In the genomic region with DNA sequence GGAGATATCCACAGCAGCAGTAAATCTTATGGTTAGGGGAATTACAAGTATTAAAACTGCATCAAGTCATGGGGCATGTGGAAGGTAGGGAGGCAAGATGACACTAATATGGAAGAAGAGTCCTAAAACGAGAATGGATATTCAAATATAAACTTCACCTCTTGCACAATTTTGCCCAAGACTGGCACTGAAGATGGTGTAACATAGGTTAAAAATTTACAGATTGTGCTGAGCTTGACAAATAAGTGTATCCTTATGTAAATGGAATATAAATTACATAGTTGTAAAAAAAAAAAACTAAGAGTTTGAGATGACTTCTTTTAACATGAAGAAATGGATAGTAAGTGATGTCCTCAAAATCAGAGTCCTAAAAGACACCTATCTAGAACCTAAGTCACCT, we compare ENCODE assay signal across 4 cellular contexts.
TF ChIP-seq lines count a peak whose summit lies in the region.

No MANE protein-coding gene starts in this region.

TF ChIP-seq in A549, 52 proteins besides CTCF, POLR2A, EP300 and RAD21:
- TF ChIP-seq CEBPB (IDR thresholded peaks at IDR 0.05) = peak; percentile 38 to 44; a peak in 2 of 4 replicates
- no peak for TF ChIP-seq EHMT2 (IDR thresholded peaks at IDR 0.05; ENCODE audit: low read depth)
- TF ChIP-seq JUNB (IDR thresholded peaks at IDR 0.05) = no peak
- TF ChIP-seq, protein P1, sequence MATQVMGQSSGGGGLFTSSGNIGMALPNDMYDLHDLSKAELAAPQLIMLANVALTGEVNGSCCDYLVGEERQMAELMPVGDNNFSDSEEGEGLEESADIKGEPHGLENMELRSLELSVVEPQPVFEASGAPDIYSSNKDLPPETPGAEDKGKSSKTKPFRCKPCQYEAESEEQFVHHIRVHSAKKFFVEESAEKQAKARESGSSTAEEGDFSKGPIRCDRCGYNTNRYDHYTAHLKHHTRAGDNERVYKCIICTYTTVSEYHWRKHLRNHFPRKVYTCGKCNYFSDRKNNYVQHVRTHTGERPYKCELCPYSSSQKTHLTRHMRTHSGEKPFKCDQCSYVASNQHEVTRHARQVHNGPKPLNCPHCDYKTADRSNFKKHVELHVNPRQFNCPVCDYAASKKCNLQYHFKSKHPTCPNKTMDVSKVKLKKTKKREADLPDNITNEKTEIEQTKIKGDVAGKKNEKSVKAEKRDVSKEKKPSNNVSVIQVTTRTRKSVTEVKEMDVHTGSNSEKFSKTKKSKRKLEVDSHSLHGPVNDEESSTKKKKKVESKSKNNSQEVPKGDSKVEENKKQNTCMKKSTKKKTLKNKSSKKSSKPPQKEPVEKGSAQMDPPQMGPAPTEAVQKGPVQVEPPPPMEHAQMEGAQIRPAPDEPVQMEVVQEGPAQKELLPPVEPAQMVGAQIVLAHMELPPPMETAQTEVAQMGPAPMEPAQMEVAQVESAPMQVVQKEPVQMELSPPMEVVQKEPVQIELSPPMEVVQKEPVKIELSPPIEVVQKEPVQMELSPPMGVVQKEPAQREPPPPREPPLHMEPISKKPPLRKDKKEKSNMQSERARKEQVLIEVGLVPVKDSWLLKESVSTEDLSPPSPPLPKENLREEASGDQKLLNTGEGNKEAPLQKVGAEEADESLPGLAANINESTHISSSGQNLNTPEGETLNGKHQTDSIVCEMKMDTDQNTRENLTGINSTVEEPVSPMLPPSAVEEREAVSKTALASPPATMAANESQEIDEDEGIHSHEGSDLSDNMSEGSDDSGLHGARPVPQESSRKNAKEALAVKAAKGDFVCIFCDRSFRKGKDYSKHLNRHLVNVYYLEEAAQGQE (IDR thresholded peaks at IDR 0.05) = no peak
- peak; percentile 63 for TF ChIP-seq MAFK (IDR thresholded peaks at IDR 0.05; ENCODE audit: partially characterized antibody)

TF ChIP-seq in HCT116, 20 proteins besides CTCF, POLR2A, EP300 and RAD21:
- TF ChIP-seq, protein P2, sequence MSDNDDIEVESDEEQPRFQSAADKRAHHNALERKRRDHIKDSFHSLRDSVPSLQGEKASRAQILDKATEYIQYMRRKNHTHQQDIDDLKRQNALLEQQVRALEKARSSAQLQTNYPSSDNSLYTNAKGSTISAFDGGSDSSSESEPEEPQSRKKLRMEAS (IDR thresholded peaks at IDR 0.05) = no peak
- TF ChIP-seq ZNF274 (IDR thresholded peaks at IDR 0.05; ENCODE audit: low read depth, low read length) (no peak), SRF (IDR thresholded peaks at IDR 0.05; ENCODE audit: low read depth) (no peak), CBX3 (IDR thresholded peaks at IDR 0.05; ENCODE audit: low read depth) (no peak), SP1 (IDR thresholded peaks at IDR 0.05; ENCODE audit: low read depth) (no peak), JUND (IDR thresholded peaks at IDR 0.05) (no peak), EGR1 (IDR thresholded peaks at IDR 0.05; ENCODE audit: low read depth) (no peak), POLR2AphosphoS5 (IDR thresholded peaks at IDR 0.05; ENCODE audit: low read depth, low read length) (no peak), SIN3A (IDR thresholded peaks at IDR 0.05; ENCODE audit: low read depth) (no peak), TCF7L2 (IDR thresholded peaks at IDR 0.05; ENCODE audit: borderline replicate concordance, extremely low read depth, insufficient read depth, insufficient read length) (no peak)
- TF ChIP-seq, protein P3, sequence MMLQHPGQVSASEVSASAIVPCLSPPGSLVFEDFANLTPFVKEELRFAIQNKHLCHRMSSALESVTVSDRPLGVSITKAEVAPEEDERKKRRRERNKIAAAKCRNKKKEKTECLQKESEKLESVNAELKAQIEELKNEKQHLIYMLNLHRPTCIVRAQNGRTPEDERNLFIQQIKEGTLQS (IDR thresholded peaks at IDR 0.05) = no peak

TF ChIP-seq in GM12878, 131 proteins besides CTCF, POLR2A, EP300 and RAD21 (continues in another document):
- TF ChIP-seq SUZ12 (IDR thresholded peaks at IDR 0.05; ENCODE audit: unreplicated experiment) = no peak
- no peak for TF ChIP-seq CBFB (IDR thresholded peaks at IDR 0.05; ENCODE audit: low read depth)
- TF ChIP-seq FOS (IDR thresholded peaks at IDR 0.05; ENCODE audit: borderline replicate concordance, extremely low read depth, insufficient read length) = no peak
- TF ChIP-seq, protein P4, sequence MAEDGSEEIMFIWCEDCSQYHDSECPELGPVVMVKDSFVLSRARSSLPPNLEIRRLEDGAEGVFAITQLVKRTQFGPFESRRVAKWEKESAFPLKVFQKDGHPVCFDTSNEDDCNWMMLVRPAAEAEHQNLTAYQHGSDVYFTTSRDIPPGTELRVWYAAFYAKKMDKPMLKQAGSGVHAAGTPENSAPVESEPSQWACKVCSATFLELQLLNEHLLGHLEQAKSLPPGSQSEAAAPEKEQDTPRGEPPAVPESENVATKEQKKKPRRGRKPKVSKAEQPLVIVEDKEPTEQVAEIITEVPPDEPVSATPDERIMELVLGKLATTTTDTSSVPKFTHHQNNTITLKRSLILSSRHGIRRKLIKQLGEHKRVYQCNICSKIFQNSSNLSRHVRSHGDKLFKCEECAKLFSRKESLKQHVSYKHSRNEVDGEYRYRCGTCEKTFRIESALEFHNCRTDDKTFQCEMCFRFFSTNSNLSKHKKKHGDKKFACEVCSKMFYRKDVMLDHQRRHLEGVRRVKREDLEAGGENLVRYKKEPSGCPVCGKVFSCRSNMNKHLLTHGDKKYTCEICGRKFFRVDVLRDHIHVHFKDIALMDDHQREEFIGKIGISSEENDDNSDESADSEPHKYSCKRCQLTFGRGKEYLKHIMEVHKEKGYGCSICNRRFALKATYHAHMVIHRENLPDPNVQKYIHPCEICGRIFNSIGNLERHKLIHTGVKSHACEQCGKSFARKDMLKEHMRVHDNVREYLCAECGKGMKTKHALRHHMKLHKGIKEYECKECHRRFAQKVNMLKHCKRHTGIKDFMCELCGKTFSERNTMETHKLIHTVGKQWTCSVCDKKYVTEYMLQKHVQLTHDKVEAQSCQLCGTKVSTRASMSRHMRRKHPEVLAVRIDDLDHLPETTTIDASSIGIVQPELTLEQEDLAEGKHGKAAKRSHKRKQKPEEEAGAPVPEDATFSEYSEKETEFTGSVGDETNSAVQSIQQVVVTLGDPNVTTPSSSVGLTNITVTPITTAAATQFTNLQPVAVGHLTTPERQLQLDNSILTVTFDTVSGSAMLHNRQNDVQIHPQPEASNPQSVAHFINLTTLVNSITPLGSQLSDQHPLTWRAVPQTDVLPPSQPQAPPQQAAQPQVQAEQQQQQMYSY (CRISPR knock-in tag; IDR thresholded peaks at IDR 0.05) = no peak
- TF ChIP-seq DPF2 (IDR thresholded peaks at IDR 0.05) = no peak
- no peak for TF ChIP-seq POLR2AphosphoS2 (IDR thresholded peaks at IDR 0.05; ENCODE audit: low read depth, low read length)
- no peak for TF ChIP-seq ZNF274 (IDR thresholded peaks at IDR 0.05; ENCODE audit: insufficient read depth, insufficient read length)
- TF ChIP-seq, protein P5, sequence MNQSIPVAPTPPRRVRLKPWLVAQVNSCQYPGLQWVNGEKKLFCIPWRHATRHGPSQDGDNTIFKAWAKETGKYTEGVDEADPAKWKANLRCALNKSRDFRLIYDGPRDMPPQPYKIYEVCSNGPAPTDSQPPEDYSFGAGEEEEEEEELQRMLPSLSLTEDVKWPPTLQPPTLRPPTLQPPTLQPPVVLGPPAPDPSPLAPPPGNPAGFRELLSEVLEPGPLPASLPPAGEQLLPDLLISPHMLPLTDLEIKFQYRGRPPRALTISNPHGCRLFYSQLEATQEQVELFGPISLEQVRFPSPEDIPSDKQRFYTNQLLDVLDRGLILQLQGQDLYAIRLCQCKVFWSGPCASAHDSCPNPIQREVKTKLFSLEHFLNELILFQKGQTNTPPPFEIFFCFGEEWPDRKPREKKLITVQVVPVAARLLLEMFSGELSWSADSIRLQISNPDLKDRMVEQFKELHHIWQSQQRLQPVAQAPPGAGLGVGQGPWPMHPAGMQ (IDR thresholded peaks at IDR 0.05; ENCODE audit: borderline replicate concordance) = no peak
- TF ChIP-seq YY1 (IDR thresholded peaks at IDR 0.05; ENCODE audit: low read depth, low read length) = no peak
- TF ChIP-seq, protein P6, sequence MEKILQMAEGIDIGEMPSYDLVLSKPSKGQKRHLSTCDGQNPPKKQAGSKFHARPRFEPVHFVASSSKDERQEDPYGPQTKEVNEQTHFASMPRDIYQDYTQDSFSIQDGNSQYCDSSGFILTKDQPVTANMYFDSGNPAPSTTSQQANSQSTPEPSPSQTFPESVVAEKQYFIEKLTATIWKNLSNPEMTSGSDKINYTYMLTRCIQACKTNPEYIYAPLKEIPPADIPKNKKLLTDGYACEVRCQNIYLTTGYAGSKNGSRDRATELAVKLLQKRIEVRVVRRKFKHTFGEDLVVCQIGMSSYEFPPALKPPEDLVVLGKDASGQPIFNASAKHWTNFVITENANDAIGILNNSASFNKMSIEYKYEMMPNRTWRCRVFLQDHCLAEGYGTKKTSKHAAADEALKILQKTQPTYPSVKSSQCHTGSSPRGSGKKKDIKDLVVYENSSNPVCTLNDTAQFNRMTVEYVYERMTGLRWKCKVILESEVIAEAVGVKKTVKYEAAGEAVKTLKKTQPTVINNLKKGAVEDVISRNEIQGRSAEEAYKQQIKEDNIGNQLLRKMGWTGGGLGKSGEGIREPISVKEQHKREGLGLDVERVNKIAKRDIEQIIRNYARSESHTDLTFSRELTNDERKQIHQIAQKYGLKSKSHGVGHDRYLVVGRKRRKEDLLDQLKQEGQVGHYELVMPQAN (conservative IDR thresholded peaks at IDR 0.05) = no peak
- no peak for TF ChIP-seq SMARCA5 (IDR thresholded peaks at IDR 0.05)
- no peak for TF ChIP-seq NR2C2 (IDR thresholded peaks at IDR 0.05; ENCODE audit: borderline replicate concordance, control insufficient read depth, insufficient read length, low read depth)
- no peak for TF ChIP-seq TCF12 (IDR thresholded peaks at IDR 0.05; ENCODE audit: low read depth, low read length)
- no peak for TF ChIP-seq BRCA1 (IDR thresholded peaks at IDR 0.05; ENCODE audit: low read depth, low read length)
- no peak for TF ChIP-seq YBX1 (IDR thresholded peaks at IDR 0.05)
- no peak for TF ChIP-seq CHD1 (IDR thresholded peaks at IDR 0.05; ENCODE audit: low read depth, low read length)
- TF ChIP-seq BHLHE40 (IDR thresholded peaks at IDR 0.05; ENCODE audit: borderline replicate concordance in 1 of 2, low read depth in 2 of 2, low read length in 1 of 2) = no peak

TF ChIP-seq in liver, 16 proteins besides CTCF, POLR2A, EP300 and RAD21:
- TF ChIP-seq RXRA (IDR thresholded peaks at IDR 0.05) (peak; percentile 21 to 24), TAF1 (conservative IDR thresholded peaks at IDR 0.05) (no peak), EGR1 (IDR thresholded peaks at IDR 0.05; ENCODE audit: low read depth in 2 of 2) (no peak), GABPA (IDR thresholded peaks at IDR 0.05 in 1 of 2, conservative IDR thresholded peaks at IDR 0.05 in 1 of 2) (no peak), HNF4A (conservative IDR thresholded peaks at IDR 0.05) (peak; percentile 40 to 49), JUND (IDR thresholded peaks at IDR 0.05) (no peak), HNF4G (IDR thresholded peaks at IDR 0.05) (no peak), FOXA2 (IDR thresholded peaks at IDR 0.05) (no peak), FOXA1 (IDR thresholded peaks at IDR 0.05) (no peak), YY1 (IDR thresholded peaks at IDR 0.05) (peak; percentile 37), NR2F2 (IDR thresholded peaks at IDR 0.05) (no peak), SP1 (IDR thresholded peaks at IDR 0.05) (peak; percentile 29)
- TF ChIP-seq, protein P3 (IDR thresholded peaks at IDR 0.05) = no peak
- TF ChIP-seq, protein P1 (IDR thresholded peaks at IDR 0.05) = no peak
- TF ChIP-seq, protein P7, sequence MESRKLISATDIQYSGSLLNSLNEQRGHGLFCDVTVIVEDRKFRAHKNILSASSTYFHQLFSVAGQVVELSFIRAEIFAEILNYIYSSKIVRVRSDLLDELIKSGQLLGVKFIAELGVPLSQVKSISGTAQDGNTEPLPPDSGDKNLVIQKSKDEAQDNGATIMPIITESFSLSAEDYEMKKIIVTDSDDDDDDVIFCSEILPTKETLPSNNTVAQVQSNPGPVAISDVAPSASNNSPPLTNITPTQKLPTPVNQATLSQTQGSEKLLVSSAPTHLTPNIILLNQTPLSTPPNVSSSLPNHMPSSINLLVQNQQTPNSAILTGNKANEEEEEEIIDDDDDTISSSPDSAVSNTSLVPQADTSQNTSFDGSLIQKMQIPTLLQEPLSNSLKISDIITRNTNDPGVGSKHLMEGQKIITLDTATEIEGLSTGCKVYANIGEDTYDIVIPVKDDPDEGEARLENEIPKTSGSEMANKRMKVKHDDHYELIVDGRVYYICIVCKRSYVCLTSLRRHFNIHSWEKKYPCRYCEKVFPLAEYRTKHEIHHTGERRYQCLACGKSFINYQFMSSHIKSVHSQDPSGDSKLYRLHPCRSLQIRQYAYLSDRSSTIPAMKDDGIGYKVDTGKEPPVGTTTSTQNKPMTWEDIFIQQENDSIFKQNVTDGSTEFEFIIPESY (IDR thresholded peaks at IDR 0.05) = no peak
- TF ChIP-seq, protein P2 (IDR thresholded peaks at IDR 0.05) = peak; percentile 30
